Comparison of ENCODE assay signal across 8 cellular contexts in the genomic region with DNA sequence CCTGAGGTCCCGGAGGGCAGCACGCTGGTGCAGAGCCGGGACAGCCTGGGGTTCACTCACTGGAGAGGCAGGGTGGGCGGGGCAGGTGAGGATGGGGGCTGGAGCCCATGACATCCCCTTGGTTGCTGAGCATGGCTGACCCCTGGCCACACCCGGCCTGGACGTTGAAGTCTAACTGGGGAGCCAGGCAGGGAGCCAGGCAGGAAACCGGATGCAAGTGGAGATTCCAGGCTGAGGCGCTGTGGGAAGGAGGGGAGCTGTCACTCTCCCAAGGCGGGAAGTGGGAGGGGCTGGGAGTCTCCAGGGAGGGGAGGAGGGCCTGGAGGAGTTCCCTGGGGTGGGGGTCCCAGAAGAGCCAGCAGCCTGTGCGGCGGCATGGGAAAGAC.
DNase-seq lines count a peak whose midpoint lies in the region; ATAC-seq and TF ChIP-seq lines count a peak whose summit lies in the region.

No MANE protein-coding gene starts in this region.

- no peak overlapping the region for H3K4me3 Mint-ChIP-seq in stimulated activated naive B cell treated with anti-CD40 and anti-IgM and Interleukin-4, amounts not matched to agents 10 μg/mL and 1 μg/mL and 100 μg/mL, for 72 hours

- no peaks in the 10 kb centered on the region for H3K27me3 Mint-ChIP-seq in stimulated activated naive B cell treated with anti-CD40 and anti-IgM and Interleukin-4, amounts not matched to agents 10 μg/mL and 1 μg/mL and 100 μg/mL, for 72 hours

- peaks cover 2 to 9% of the 10 kb centered on the region in 2 donors for H3K9me3 Mint-ChIP-seq in stimulated activated naive B cell treated with anti-CD40 and anti-IgM and Interleukin-4, amounts not matched to agents 10 μg/mL and 1 μg/mL and 100 μg/mL, for 72 hours

- ATAC-seq in stimulated activated naive B cell treated with anti-CD40 and anti-IgM and Interleukin-4, amounts not matched to agents 10 μg/mL and 1 μg/mL and 100 μg/mL, for 72 hours (replicated peaks), result peak in 1 of 2 donors; percentile 1
- no peak for ATAC-seq in GM19397 (IDR thresholded peaks at IDR 0.05; ENCODE audit: unreplicated experiment)
- ATAC-seq in GM21423 (IDR thresholded peaks at IDR 0.05; ENCODE audit: unreplicated experiment), result no peak

- TF ChIP-seq CTCF in cardiac fibroblast (IDR thresholded peaks at IDR 0.05; ENCODE audit: low read depth, low read length), result no peak

- peak overlapping the region in 1 of 2 donors; percentile 45 for H3K4me3 ChIP-seq in cardiac fibroblast (replicated peaks in 1 of 2; ENCODE audit: low read depth in 2 of 2, low read length in 2 of 2)

- H3K27ac Mint-ChIP-seq in stimulated activated naive B cell treated with anti-CD40 and anti-IgM and Interleukin-4, amounts not matched to agents 10 μg/mL and 1 μg/mL and 100 μg/mL, for 72 hours, result peak overlapping the region; percentile 75

- H3K4me1 Mint-ChIP-seq in stimulated activated naive B cell treated with anti-CD40 and anti-IgM and Interleukin-4, amounts not matched to agents 10 μg/mL and 1 μg/mL and 100 μg/mL, for 72 hours, result peaks cover 40 to 75% of the 10 kb centered on the region in 2 donors

- peaks cover 0 to 2% of the 10 kb centered on the region in 2 donors for H3K36me3 Mint-ChIP-seq in stimulated activated naive B cell treated with anti-CD40 and anti-IgM and Interleukin-4, amounts not matched to agents 10 μg/mL and 1 μg/mL and 100 μg/mL, for 72 hours

- DNase-seq in DMS153 (lab: John Stamatoyannopoulos, UW), result peak; percentile 3
- no peak for DNase-seq in DMS153 treated with DMSO at 0.1 percent for 48 hours (lab: John Stamatoyannopoulos, UW; ENCODE audit: unreplicated experiment)
- DNase-seq in cardiac fibroblast (ENCODE audit: low read depth in 2 of 2), result peak; percentile 83 to 93
- DNase-seq in islet precursor cell, result peak; percentile 97
- DNase-seq in stimulated activated naive B cell treated with anti-CD40 and anti-IgM and Interleukin-4, amounts not matched to agents 10 μg/mL and 1 μg/mL and 100 μg/mL, for 72 hours, result no peak
- no peak for DNase-seq in HUDEP-2 (lab: John Stamatoyannopoulos, UW; ENCODE audit: unreplicated experiment in 76 of 76)

Comparison
In these comparisons a context has a peak if more than half of its experiments do, and no peak if none do; other contexts are left out.
1. DNase-seq: peak in DMS153 (single experiment), cardiac fibroblast (2 of 2) and islet precursor cell (single experiment); none in DMS153 treated with DMSO at 0.1 percent for 48 hours (single experiment), stimulated activated naive B cell treated with anti-CD40 and anti-IgM and Interleukin-4, amounts not matched to agents 10 μg/mL and 1 μg/mL and 100 μg/mL, for 72 hours (single experiment) and HUDEP-2 (0 of 76).